Comparison of ENCODE assay signal across 9 cellular contexts in the genomic region with DNA sequence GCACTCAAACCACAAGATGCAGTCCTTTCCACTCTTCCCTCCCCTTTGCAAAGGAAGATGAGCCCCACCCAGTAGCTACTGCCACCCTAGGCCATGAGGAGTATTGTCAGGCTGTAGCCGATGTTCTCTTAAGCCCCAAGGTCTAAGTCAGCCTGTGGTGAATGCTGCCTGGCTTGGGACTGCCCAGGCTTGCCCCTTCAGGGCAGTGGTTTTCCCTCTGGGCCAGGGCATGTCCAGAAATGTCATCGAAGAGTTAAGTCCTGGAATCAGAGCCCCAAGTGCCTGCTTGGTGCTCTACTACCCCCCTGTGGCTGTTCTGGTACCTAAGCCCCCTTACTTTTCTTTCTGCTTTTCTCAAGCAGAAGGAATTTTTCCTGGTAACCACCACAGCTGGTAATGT. TPM values are rescaled to one million over a fixed set of nuclear protein-coding genes. Genes with fewer than 3 reads are reported as not detected.
DNase-seq lines count a peak whose midpoint lies in the region; ATAC-seq, FAIRE-seq and TF ChIP-seq lines count a peak whose summit lies in the region.
"Had no signal": no experiment of that assay in that cellular context is flagged by ENCODE, and none has a peak within 500 bp of the region (broad histone marks: within the 10 kb centered on the region; RNA-seq: fewer than 3 reads in every experiment).

No MANE protein-coding gene starts in this region.

- DNase-seq in NCI-H82 (lab: John Stamatoyannopoulos, UW) (peak; percentile 36), NCI-H82 treated with DMSO at 0.1 percent for 48 hours (lab: John Stamatoyannopoulos, UW; ENCODE audit: unreplicated experiment) (no peak), GM23338 (ENCODE audit: low spot score) (peak; percentile 70), MV-4-11 (lab: John Stamatoyannopoulos, UW) (peak; percentile 27), endothelial cell of umbilical vein (ENCODE audit: low read depth, low spot score) (peak; percentile 45), COLO668 (lab: John Stamatoyannopoulos, UW; ENCODE audit: unreplicated experiment) (no peak)
- DNase-seq in stimulated activated naive CD8-positive, alpha-beta T cell treated with anti-CD3 and anti-CD28 coated beads, Interleukin-15, amount 100 ng/mL, for 72 hours = peak in 1 of 2 donors; percentile 34
- DNase-seq in activated effector memory CD4-positive, alpha-beta T cell treated with Interleukin-2 at 50 U/mL for 16 hours = no peak

- intact Hi-C loops in endothelial cell of umbilical vein (cut with micrococcal nuclease) = loop anchor here (1.0 to 2.0 kb wide), 2 partner anchors 182 to 647 kb away; a partner anchor contains a TSS

- H3K4me3 Mint-ChIP-seq in GM23338 = no peak overlapping the region
- peak overlapping the region in 1 of 2 donors; percentile 31 for H3K4me3 Mint-ChIP-seq in stimulated activated naive CD8-positive, alpha-beta T cell treated with anti-CD3 and anti-CD28 coated beads, Interleukin-15, amount 100 ng/mL, for 72 hours

- H3K27ac ChIP-seq in GM23338 (ENCODE audit: low read depth) (no peak overlapping the region), endothelial cell of umbilical vein (ENCODE audit: insufficient read depth, low read depth, low read length) (no peak overlapping the region)
- H3K27ac ChIP-seq: BLaER1 had no signal

- H3K9me1 ChIP-seq in endothelial cell of umbilical vein (replicated peaks; ENCODE audit: control insufficient read depth, extremely low read depth, insufficient read depth, low read length) = no peaks in the 10 kb centered on the region

- no peak overlapping the region for H3K27ac Mint-ChIP-seq in GM23338
- peak overlapping the region; percentile 59 to 62 for H3K27ac Mint-ChIP-seq in stimulated activated naive CD8-positive, alpha-beta T cell treated with anti-CD3 and anti-CD28 coated beads, Interleukin-15, amount 100 ng/mL, for 72 hours

- H2AFZ ChIP-seq in GM23338 = peak overlapping the region; percentile 59; the same call in 1 of the 2 replicates
- H2AFZ ChIP-seq in endothelial cell of umbilical vein (ENCODE audit: low read depth, low read length) = peak overlapping the region; percentile 20

- TF ChIP-seq POLR2A in endothelial cell of umbilical vein (IDR thresholded peaks at IDR 0.05; ENCODE audit: low read depth, low read length) = no peak

- TF ChIP-seq CTCF in GM23338 (conservative IDR thresholded peaks at IDR 0.05; ENCODE audit: low read depth in 2 of 2) (peak; percentile 46 to 63), endothelial cell of umbilical vein (IDR thresholded peaks at IDR 0.05; ENCODE audit: extremely low read depth in 1 of 2, insufficient read depth in 1 of 2, low read depth in 1 of 2, low read length in 2 of 2) (peak; percentile 15 to 46)

- H3K4me3 ChIP-seq in GM23338 (no peak overlapping the region), endothelial cell of umbilical vein (replicated peaks in 1 of 3; ENCODE audit: insufficient read depth in 1 of 3, low read depth in 1 of 3, low read length in 3 of 3) (no peak overlapping the region)
- H3K4me3 ChIP-seq: BLaER1 had no signal

- H3F3A ChIP-seq in GM23338 (replicated peaks; ENCODE audit: low read depth) = no peaks in the 10 kb centered on the region

- no peaks in the 10 kb centered on the region for H3K9me3 ChIP-seq in endothelial cell of umbilical vein (replicated peaks; ENCODE audit: control insufficient read depth, insufficient read depth, low read length)

- H3K79me2 ChIP-seq in GM23338 (replicated peaks; ENCODE audit: insufficient read depth) (no peaks in the 10 kb centered on the region), endothelial cell of umbilical vein (ENCODE audit: control insufficient read depth, insufficient read depth, low read length) (no peaks in the 10 kb centered on the region)

- H3K4me2 ChIP-seq in GM23338 (no peak overlapping the region), endothelial cell of umbilical vein (ENCODE audit: insufficient read depth, low read length) (no peak overlapping the region)
- H3K4me2 ChIP-seq: BLaER1 had no signal

- H3K36me3 ChIP-seq in GM23338 (ENCODE audit: insufficient read depth) (no peaks in the 10 kb centered on the region), endothelial cell of umbilical vein (ENCODE audit: control insufficient read depth in 2 of 2, extremely low read depth in 1 of 2, insufficient read depth in 2 of 2, low read length in 2 of 2) (no peaks in the 10 kb centered on the region)
- H3K36me3 ChIP-seq: BLaER1 had no signal

- peaks cover 9% of the 10 kb centered on the region for H3K4me1 Mint-ChIP-seq in GM23338
- peaks cover 8% of the 10 kb centered on the region for H3K4me1 Mint-ChIP-seq in stimulated activated naive CD8-positive, alpha-beta T cell treated with anti-CD3 and anti-CD28 coated beads, Interleukin-15, amount 100 ng/mL, for 72 hours

- POLR2A ChIA-PET in endothelial cell of umbilical vein (lab: Charles Lee) = no interaction called here

- CTCF ChIA-PET in endothelial cell of umbilical vein (lab: Charles Lee) = interaction anchor here (0.8 to 1.3 kb wide), 7 partner anchors 14 to 1814 kb away, joined by 3 to 8 read pairs (median 4); a partner anchor contains a TSS

- BruUV-seq in endothelial cell of umbilical vein (replicated peaks; lab: Mats Ljungman, UMichigan) = no TSS peak

- peak; percentile 67 for FAIRE-seq in endothelial cell of umbilical vein (lab: Jason Lieb, UNC)

- no peaks in the 10 kb centered on the region for H3K36me3 Mint-ChIP-seq in GM23338 (ENCODE audit: low read depth)

- dilution Hi-C loops in endothelial cell of umbilical vein (cut with MboI; ENCODE audit: extremely low pct_ligation_motif_present, low sequenced_read_pairs) = no loop called here

- H3K9ac ChIP-seq in endothelial cell of umbilical vein (replicated peaks; ENCODE audit: extremely low read depth, insufficient read depth, low read length) = no peak overlapping the region
- H3K9ac ChIP-seq: BLaER1 had no signal

- H3K27me3 Mint-ChIP-seq in GM23338 (ENCODE audit: insufficient read depth, low read depth, poor library complexity) = no peaks in the 10 kb centered on the region
- H3K27me3 Mint-ChIP-seq in stimulated activated naive CD8-positive, alpha-beta T cell treated with anti-CD3 and anti-CD28 coated beads, Interleukin-15, amount 100 ng/mL, for 72 hours = no peaks in the 10 kb centered on the region

- ATAC-seq in GM23338 = peak; percentile 99
- peak; percentile 82 for ATAC-seq in stimulated activated naive CD8-positive, alpha-beta T cell treated with anti-CD3 and anti-CD28 coated beads, Interleukin-15, amount 100 ng/mL, for 72 hours

- no peaks in the 10 kb centered on the region for H3K9me3 Mint-ChIP-seq in GM23338
- H3K9me3 Mint-ChIP-seq in stimulated activated naive CD8-positive, alpha-beta T cell treated with anti-CD3 and anti-CD28 coated beads, Interleukin-15, amount 100 ng/mL, for 72 hours = no peaks in the 10 kb centered on the region

- H4K20me1 ChIP-seq in GM23338 (replicated peaks; ENCODE audit: insufficient read depth) = no peaks in the 10 kb centered on the region
- H4K20me1 ChIP-seq in endothelial cell of umbilical vein (replicated peaks; ENCODE audit: control insufficient read depth, extremely low read depth, insufficient read depth, low read length) = no peaks in the 10 kb centered on the region
- H4K20me1 ChIP-seq: BLaER1 had no signal

- H3K9me2 ChIP-seq in GM23338 (ENCODE audit: insufficient read depth) = no peaks in the 10 kb centered on the region

- H3K4me1 ChIP-seq in GM23338 (ENCODE audit: insufficient read depth) (no peaks in the 10 kb centered on the region), endothelial cell of umbilical vein (ENCODE audit: control insufficient read depth, extremely low read depth, insufficient read depth, low read length) (no peaks in the 10 kb centered on the region)
- H3K4me1 ChIP-seq: BLaER1 had no signal

- H3K27me3 ChIP-seq in GM23338 (ENCODE audit: insufficient read depth) (no peaks in the 10 kb centered on the region), endothelial cell of umbilical vein (ENCODE audit: control insufficient read depth in 2 of 2, insufficient read depth in 2 of 2, low read length in 2 of 2) (peaks cover 0 to 2% of the 10 kb centered on the region in 2 experiments)

TF ChIP-seq in GM23338, 12 proteins besides CTCF, POLR2A, EP300 and RAD21 (continues in another document):
- TF ChIP-seq ZNF114 (CRISPR knock-in tag; IDR thresholded peaks at IDR 0.05) (no peak), EZH2phosphoT487 (IDR thresholded peaks at IDR 0.05; ENCODE audit: unreplicated experiment) (no peak)

TF ChIP-seq in endothelial cell of umbilical vein, 7 proteins besides CTCF, POLR2A, EP300 and RAD21 (continues in another document):
- TF ChIP-seq POLR2AphosphoS5 (IDR thresholded peaks at IDR 0.05; ENCODE audit: insufficient read depth, low read depth, low read length) (no peak), GATA2 (IDR thresholded peaks at IDR 0.05; ENCODE audit: insufficient read depth, insufficient read length, low read depth, low read length) (no peak), FOS (IDR thresholded peaks at IDR 0.05; ENCODE audit: borderline replicate concordance, insufficient read depth, low read length) (no peak)
- TF ChIP-seq, protein P1, sequence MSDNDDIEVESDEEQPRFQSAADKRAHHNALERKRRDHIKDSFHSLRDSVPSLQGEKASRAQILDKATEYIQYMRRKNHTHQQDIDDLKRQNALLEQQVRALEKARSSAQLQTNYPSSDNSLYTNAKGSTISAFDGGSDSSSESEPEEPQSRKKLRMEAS (IDR thresholded peaks at IDR 0.05; ENCODE audit: insufficient read depth, insufficient read length) = no peak

RNA-seq across cellular contexts. Expression of a gene that starts 11.8 kb away (rescaled TPM):
- 336 and 393 TPM in 2 replicates for total RNA-seq in GM23338 (2014; rRNA removed; shearing (Covaris generic))
- polyA plus RNA-seq in GM23338 (2016; fragmentation: Nextera tagmentation; extraction: Ambion mirVana) = 249 and 262 TPM in 2 replicates
- 377 and 392 TPM in 2 replicates for total RNA-seq in endothelial cell of umbilical vein
- 192 and 222 TPM in 2 replicates for polyA plus RNA-seq in endothelial cell of umbilical vein
- 265 and 301 TPM in 2 replicates for polyA plus RNA-seq in endothelial cell of umbilical vein (2011; cell fraction: cytosol; rRNA removed)
- polyA plus RNA-seq in endothelial cell of umbilical vein (2011; cell fraction: nucleus; rRNA removed) = 185 and 275 TPM in 2 replicates
- 371 and 467 TPM in 2 replicates for polyA plus RNA-seq in endothelial cell of umbilical vein (2012)
- 231 and 294 TPM in 2 replicates for polyA minus RNA-seq in endothelial cell of umbilical vein
- polyA minus RNA-seq in endothelial cell of umbilical vein (2011; cell fraction: cytosol; rRNA and poly(A)+ RNA removed) = 254 TPM
- 41.9 and 62.8 TPM in 2 replicates for polyA minus RNA-seq in endothelial cell of umbilical vein (2011; cell fraction: nucleus; rRNA and poly(A)+ RNA removed)

RNA-seq across cellular contexts. Expression of a gene that starts 47.2 kb away (rescaled TPM):
- 37.8 and 44.4 TPM in 2 replicates for total RNA-seq in GM23338 (2014; rRNA removed; shearing (Covaris generic))
- polyA plus RNA-seq in GM23338 (2016; fragmentation: Nextera tagmentation; extraction: Ambion mirVana) (17.5 and 23.1 TPM in 2 replicates), endothelial cell of umbilical vein (25.9 and 26.2 TPM in 2 replicates)
- total RNA-seq in endothelial cell of umbilical vein = 16.0 and 18.5 TPM in 2 replicates
- 28.1 and 30.1 TPM in 2 replicates for polyA plus RNA-seq in endothelial cell of umbilical vein (2011; cell fraction: cytosol; rRNA removed)
- polyA plus RNA-seq in endothelial cell of umbilical vein (2011; cell fraction: nucleus; rRNA removed) = 14.5 and 15.3 TPM in 2 replicates
- polyA plus RNA-seq in endothelial cell of umbilical vein (2012) = 13.7 and 20.4 TPM in 2 replicates
- 18.9 and 25.0 TPM in 2 replicates for polyA minus RNA-seq in endothelial cell of umbilical vein
- polyA minus RNA-seq in endothelial cell of umbilical vein (2011; cell fraction: cytosol; rRNA and poly(A)+ RNA removed) = 18.8 TPM
- polyA minus RNA-seq in endothelial cell of umbilical vein (2011; cell fraction: nucleus; rRNA and poly(A)+ RNA removed) = 9.5 and 11.6 TPM in 2 replicates

Comparison
In these comparisons a context has a peak if more than half of its experiments do, and no peak if none do; other contexts are left out.
1. DNase-seq: peak in NCI-H82 (single experiment), GM23338 (single experiment), MV-4-11 (single experiment) and endothelial cell of umbilical vein (single experiment); none in NCI-H82 treated with DMSO at 0.1 percent for 48 hours (single experiment), COLO668 (single experiment) and activated effector memory CD4-positive, alpha-beta T cell treated with Interleukin-2 at 50 U/mL for 16 hours (single experiment).